ENCODE assay signal across 1 cellular context in the genomic region with DNA sequence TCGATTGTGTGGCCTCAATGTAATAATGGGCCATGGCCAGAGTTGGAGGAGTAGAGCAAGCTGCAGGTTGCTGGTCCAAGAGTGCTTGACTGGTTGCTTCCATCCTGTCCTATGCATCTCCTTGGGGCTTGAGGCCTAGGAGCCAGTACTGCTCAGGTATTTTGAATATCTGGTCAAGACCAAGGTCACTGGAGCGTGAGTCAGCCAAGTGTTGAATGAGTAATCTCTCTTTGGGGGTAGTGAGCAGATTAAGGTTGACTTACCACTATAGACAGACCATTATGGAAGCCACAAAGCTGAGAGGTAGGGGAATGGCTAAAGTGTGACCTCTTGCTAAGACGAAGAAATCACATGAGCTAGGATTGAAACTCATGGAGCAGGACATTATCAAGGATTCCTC.
TF ChIP-seq lines count a peak whose summit lies in the region.

No MANE protein-coding gene starts in this region.

TF ChIP-seq in H1, 55 proteins besides CTCF, POLR2A, EP300 and RAD21 (continued from another document):
- TF ChIP-seq RBBP5 (IDR thresholded peaks at IDR 0.05; ENCODE audit: borderline replicate concordance, low read depth, low read length), result no peak
- no peak for TF ChIP-seq SP4 (IDR thresholded peaks at IDR 0.05; ENCODE audit: low read length)
